ENCODE assay signal across 36 cellular contexts in the genomic region with DNA sequence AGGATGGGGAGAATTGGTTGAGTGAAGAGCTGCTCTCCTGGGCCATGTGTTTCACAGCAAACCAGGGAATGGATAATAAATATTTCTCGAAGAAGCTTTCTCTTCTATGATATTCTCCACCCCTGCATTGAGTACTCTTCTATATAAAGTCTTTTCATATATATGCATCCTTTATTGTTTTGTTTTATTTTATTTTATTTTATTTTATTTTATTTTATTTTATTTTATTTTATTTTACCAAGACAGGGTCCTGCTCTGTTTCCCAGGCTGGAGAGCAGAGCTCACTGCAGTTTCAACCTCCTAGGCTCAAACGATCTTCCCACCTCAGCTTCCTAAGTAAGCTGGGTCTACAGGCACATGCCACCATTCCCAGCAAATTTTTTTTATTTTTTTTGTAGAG.
"Had no signal": no experiment of that assay in that cellular context is flagged by ENCODE, and none has a peak within 500 bp of the region (broad histone marks: within the 10 kb centered on the region; RNA-seq: fewer than 3 reads in every experiment).

No MANE protein-coding gene starts in this region.

- H3K4me3 Mint-ChIP-seq: activated CD4-positive, alpha-beta memory T cell treated with anti-CD3 and anti-CD28 coated beads, Interleukin-2, amount 10 ng/mL, durations not matched to agents 7 days and 5 days; activated CD4-positive, alpha-beta T cell treated with anti-CD3 and anti-CD28 coated beads for 36 hours; activated CD4-positive, alpha-beta T cell treated with anti-CD3 and anti-CD28 coated beads, Interleukin-2, amount 10 ng/mL, durations not matched to agents 7 days and 5 days; activated CD8-positive, alpha-beta memory T cell treated with anti-CD3 and anti-CD28 coated beads, Interleukin-2, amount 10 ng/mL, durations not matched to agents 7 days and 5 days; activated CD8-positive, alpha-beta T cell treated with anti-CD3 and anti-CD28 coated beads, Interleukin-2, amount 10 ng/mL, durations not matched to agents 7 days and 5 days; activated naive CD4-positive, alpha-beta T cell treated with anti-CD3 and anti-CD28 coated beads for 36 hours; activated naive CD8-positive, alpha-beta T cell treated with anti-CD3 and anti-CD28 coated beads for 36 hours; activated T-cell treated with anti-CD3 and anti-CD28 coated beads, Interleukin-2, amount 50 U/mL, for 24 hours; activated T-helper 17 cell treated with anti-CD3 and anti-CD28 coated beads, Interleukin-2, amount 50 U/mL, for 72 hours; central memory CD8-positive, alpha-beta T cell; T-helper 1 cell treated with Interleukin-12 subunit alpha and Interleukin-12 subunit beta and Interleukin-4 antibody, amounts not matched to agents 30 μg/mL and 1 μg/mL, for 36 hours; T-helper 2 cell treated with Interferon-gamma antibody and Interleukin-4, amounts not matched to agents 5 μg/mL and 100 μg/mL, for 36 hours had no signal

- H3K27me3 Mint-ChIP-seq: activated naive CD8-positive, alpha-beta T cell treated with anti-CD3 and anti-CD28 coated beads for 36 hours had no signal

- H3K9me3 Mint-ChIP-seq: activated CD4-positive, alpha-beta memory T cell treated with anti-CD3 and anti-CD28 coated beads, Interleukin-2, amount 10 ng/mL, durations not matched to agents 7 days and 5 days; activated CD4-positive, alpha-beta T cell treated with anti-CD3 and anti-CD28 coated beads, Interleukin-2, amount 10 ng/mL, durations not matched to agents 7 days and 5 days; activated naive CD4-positive, alpha-beta T cell treated with anti-CD3 and anti-CD28 coated beads for 36 hours; activated naive CD4-positive, alpha-beta T cell treated with anti-CD3 and anti-CD28 coated beads, Interleukin-2, amount 50 U/mL, for 72 hours; activated naive CD8-positive, alpha-beta T cell treated with anti-CD3 and anti-CD28 coated beads for 36 hours; activated T-cell treated with anti-CD3 and anti-CD28 coated beads, Interleukin-2, amount 50 U/mL, for 24 hours; activated T-helper 17 cell treated with anti-CD3 and anti-CD28 coated beads, Interleukin-2, amount 50 U/mL, for 72 hours; central memory CD8-positive, alpha-beta T cell; T-helper 1 cell treated with Interleukin-12 subunit alpha and Interleukin-12 subunit beta and Interleukin-4 antibody, amounts not matched to agents 30 μg/mL and 1 μg/mL, for 36 hours; T-helper 2 cell treated with Interferon-gamma antibody and Interleukin-4, amounts not matched to agents 5 μg/mL and 100 μg/mL, for 36 hours had no signal

- H3K27ac Mint-ChIP-seq: activated CD4-positive, alpha-beta memory T cell treated with anti-CD3 and anti-CD28 coated beads, Interleukin-2, amount 10 ng/mL, durations not matched to agents 7 days and 5 days; activated CD4-positive, alpha-beta T cell treated with anti-CD3 and anti-CD28 coated beads for 36 hours; activated CD4-positive, alpha-beta T cell treated with anti-CD3 and anti-CD28 coated beads, Interleukin-2, amount 10 ng/mL, durations not matched to agents 7 days and 5 days; activated CD8-positive, alpha-beta memory T cell treated with anti-CD3 and anti-CD28 coated beads, Interleukin-2, amount 10 ng/mL, durations not matched to agents 7 days and 5 days; activated CD8-positive, alpha-beta T cell treated with anti-CD3 and anti-CD28 coated beads, Interleukin-2, amount 10 ng/mL, durations not matched to agents 7 days and 5 days; activated naive CD4-positive, alpha-beta T cell treated with anti-CD3 and anti-CD28 coated beads for 36 hours; activated naive CD4-positive, alpha-beta T cell treated with anti-CD3 and anti-CD28 coated beads, Interleukin-2, amount 50 U/mL, for 72 hours; activated naive CD8-positive, alpha-beta T cell treated with anti-CD3 and anti-CD28 coated beads for 36 hours; activated T-cell treated with anti-CD3 and anti-CD28 coated beads, Interleukin-2, amount 50 U/mL, for 24 hours; activated T-helper 17 cell treated with anti-CD3 and anti-CD28 coated beads, Interleukin-2, amount 50 U/mL, for 72 hours; T-helper 1 cell treated with Interleukin-12 subunit alpha and Interleukin-12 subunit beta and Interleukin-4 antibody, amounts not matched to agents 30 μg/mL and 1 μg/mL, for 36 hours; T-helper 2 cell treated with Interferon-gamma antibody and Interleukin-4, amounts not matched to agents 5 μg/mL and 100 μg/mL, for 36 hours had no signal

- H3K9me3 ChIP-seq: adrenal gland, body of pancreas had no signal

- H3K27ac ChIP-seq: adrenal gland, body of pancreas, cardiac muscle cell, VCaP had no signal

- H3K36me3 ChIP-seq: adrenal gland, cardiac muscle cell had no signal

- DNase-seq: activated CD4-positive, alpha-beta memory T cell treated with anti-CD3 and anti-CD28 coated beads, Interleukin-2, amount 10 ng/mL, durations not matched to agents 7 days and 5 days; activated CD4-positive, alpha-beta T cell treated with anti-CD3 and anti-CD28 coated beads for 1 hour; activated CD4-positive, alpha-beta T cell treated with anti-CD3 and anti-CD28 coated beads for 36 hours; activated CD4-positive, alpha-beta T cell treated with anti-CD3 and anti-CD28 coated beads for 48 hours; activated CD4-positive, alpha-beta T cell treated with anti-CD3 and anti-CD28 coated beads, Interleukin-2, amount 10 ng/mL, durations not matched to agents 7 days and 5 days; activated CD4-positive, alpha-beta T cell treated with anti-CD3 and anti-CD28 coated beads, Interleukin-2, amount 50 U/mL, for 48 hours; activated CD4-positive, CD25-positive, alpha-beta regulatory T cell; activated CD8-positive, alpha-beta memory T cell treated with anti-CD3 and anti-CD28 coated beads for 24 hours; activated CD8-positive, alpha-beta memory T cell treated with anti-CD3 and anti-CD28 coated beads, Interleukin-2, amount 10 ng/mL, durations not matched to agents 7 days and 5 days; activated CD8-positive, alpha-beta memory T cell treated with anti-CD3 and anti-CD28 coated beads, Interleukin-2, amount 50 U/mL, for 48 hours; activated CD8-positive, alpha-beta T cell treated with anti-CD3 and anti-CD28 coated beads, Interleukin-2, amount 10 ng/mL, durations not matched to agents 7 days and 5 days; activated effector memory CD4-positive, alpha-beta T cell treated with anti-CD3 and anti-CD28 coated beads, Interleukin-2, amount 50 U/mL, for 16 hours; activated gamma-delta T cell treated with Interleukin-2 at 50 U/mL for 16 hours; activated naive CD4-positive, alpha-beta T cell; activated naive CD4-positive, alpha-beta T cell treated with anti-CD3 and anti-CD28 coated beads for 36 hours; activated naive CD4-positive, alpha-beta T cell treated with anti-CD3 and anti-CD28 coated beads, Interleukin-2, amount 50 U/mL, for 16 hours; activated naive CD8-positive, alpha-beta T cell treated with anti-CD3 and anti-CD28 coated beads for 36 hours; activated T-cell treated with anti-CD3 and anti-CD28 coated beads, Interleukin-2, amount 50 U/mL, for 24 hours; activated T-cell treated with anti-CD3 and anti-CD28 coated beads, Interleukin-2, amount 50 U/mL, for 48 hours; adrenal gland; amniotic stem cell; aorta; body of pancreas; caudate nucleus; cerebellar nuclear complex; T-helper 1 cell; T-helper 2 cell; T-helper 9 cell had no signal

- ATAC-seq: activated CD4-positive, alpha-beta T cell treated with anti-CD3 and anti-CD28 coated beads for 36 hours; activated CD4-positive, CD25-positive, alpha-beta regulatory T cell treated with anti-CD3 and anti-CD28 coated beads, Interleukin-2, amount 50 U/mL, for 24 hours; activated CD8-positive, alpha-beta memory T cell treated with anti-CD3 and anti-CD28 coated beads, Interleukin-2, amount 10 ng/mL, durations not matched to agents 7 days and 5 days; activated CD8-positive, alpha-beta T cell treated with anti-CD3 and anti-CD28 coated beads, Interleukin-2, amount 10 ng/mL, durations not matched to agents 7 days and 5 days; activated naive CD4-positive, alpha-beta T cell treated with anti-CD3 and anti-CD28 coated beads, Interleukin-2, amount 50 U/mL, for 72 hours; activated T-helper 17 cell treated with anti-CD3 and anti-CD28 coated beads, Interleukin-2, amount 50 U/mL, for 72 hours; body of pancreas had no signal

- H3K4me3 ChIP-seq: adrenal gland, body of pancreas, cardiac muscle cell had no signal

- H3K27me3 ChIP-seq: adrenal gland, body of pancreas, cardiac muscle cell had no signal

- H3K36me3 Mint-ChIP-seq: activated CD8-positive, alpha-beta memory T cell treated with anti-CD3 and anti-CD28 coated beads, Interleukin-2, amount 10 ng/mL, durations not matched to agents 7 days and 5 days; activated naive CD4-positive, alpha-beta T cell treated with anti-CD3 and anti-CD28 coated beads, Interleukin-2, amount 50 U/mL, for 72 hours; activated naive CD8-positive, alpha-beta T cell treated with anti-CD3 and anti-CD28 coated beads for 36 hours had no signal

- H3K4me1 Mint-ChIP-seq: activated CD8-positive, alpha-beta memory T cell treated with anti-CD3 and anti-CD28 coated beads, Interleukin-2, amount 10 ng/mL, durations not matched to agents 7 days and 5 days; activated naive CD8-positive, alpha-beta T cell treated with anti-CD3 and anti-CD28 coated beads for 36 hours; activated T-helper 17 cell treated with anti-CD3 and anti-CD28 coated beads, Interleukin-2, amount 50 U/mL, for 72 hours; central memory CD8-positive, alpha-beta T cell had no signal
